ENCODE assay signal across 6 cellular contexts in genomic region chr17:4998666-4999428, GRCh38. TPM values are rescaled to one million over a fixed set of nuclear protein-coding genes. Genes with fewer than 3 reads are reported as not detected.
A peak's percentile ranks its signal among the peaks of the same experiment; 100 is the strongest.
DNase-seq lines count a peak whose midpoint lies in the region; ATAC-seq and TF ChIP-seq lines count a peak whose summit lies in the region.

No MANE protein-coding gene starts in this region.

- TF ChIP-seq CTCF in C4-2B (conservative IDR thresholded peaks at IDR 0.05) = no peak
- no peak for TF ChIP-seq CTCF in RWPE2 (IDR thresholded peaks at IDR 0.05; ENCODE audit: poor library complexity, severe bottlenecking)

- peak overlapping the region; percentile 87 for H3K4me3 ChIP-seq in RWPE2 (ENCODE audit: severe bottlenecking)
- H3K4me3 ChIP-seq in iPS-20b (ENCODE audit: low read length) = peak overlapping the region; percentile 84
- peak overlapping the region; percentile 51 to 87 for H3K4me3 ChIP-seq in aorta (ENCODE audit: low read length in 2 of 2)

- 6 to 7% methylated on average over 14 of the region's 14 CpGs for WGBS in aorta, 2 donors

- ATAC-seq in RWPE2 (ENCODE audit: low read depth) (peak; percentile 18; the same call in 1 of the 3 replicates), aorta (ENCODE audit: low FRiP score) (no peak)

- DNase-seq in RWPE2 (ENCODE audit: low spot score) (no peak), aorta (no peak), cortex of kidney (lab: John Stamatoyannopoulos, UW) (no peak), NCI-H1105 (lab: John Stamatoyannopoulos, UW) (no peak)

- intact Hi-C loops in aorta (cut with DNase I) = loop anchor here in 1 of 2 donors (5.0 kb wide), 1 partner anchor 52 kb away; the partner anchor contains the start of gene PFN1

- H3K9ac ChIP-seq in iPS-20b (ENCODE audit: low read depth, low read length) = peak overlapping the region; percentile 78

- H3K36me3 ChIP-seq in RWPE2 (ENCODE audit: low read depth) = peaks cover 47% of the 10 kb centered on the region
- peaks cover 33% of the 10 kb centered on the region for H3K36me3 ChIP-seq in iPS-20b (ENCODE audit: insufficient read depth, low read depth, low read length)
- peaks cover 0 to 3% of the 10 kb centered on the region in 2 donors for H3K36me3 ChIP-seq in aorta (ENCODE audit: control insufficient read depth in 1 of 2, insufficient read depth in 2 of 2, low read length in 1 of 2)

- H3K4me1 ChIP-seq in RWPE2 (ENCODE audit: insufficient read depth, poor library complexity, severe bottlenecking) (peaks cover 3% of the 10 kb centered on the region), iPS-20b (ENCODE audit: insufficient read depth, low read length) (peaks cover 10% of the 10 kb centered on the region), aorta (ENCODE audit: control insufficient read depth in 1 of 2, insufficient read depth in 2 of 2, low read length in 2 of 2) (no peaks in the 10 kb centered on the region)

- no peaks in the 10 kb centered on the region for H3K9me3 ChIP-seq in RWPE2 (ENCODE audit: severe bottlenecking)
- no peaks in the 10 kb centered on the region for H3K9me3 ChIP-seq in iPS-20b (ENCODE audit: insufficient read depth, low read depth, low read length)
- H3K9me3 ChIP-seq in aorta (ENCODE audit: control insufficient read depth, low read length) = no peaks in the 10 kb centered on the region

- H3K27ac ChIP-seq in C4-2B (peak overlapping the region; percentile 90), RWPE2 (ENCODE audit: poor library complexity, severe bottlenecking) (peak overlapping the region; percentile 65), iPS-20b (ENCODE audit: low read length) (no peak overlapping the region), aorta (ENCODE audit: low read depth in 1 of 2, low read length in 2 of 2) (peak overlapping the region in 1 of 2 donors; percentile 46)

- H3K27me3 ChIP-seq in RWPE2 (ENCODE audit: insufficient read depth, poor library complexity, severe bottlenecking) = no peaks in the 10 kb centered on the region
- H3K27me3 ChIP-seq in iPS-20b (ENCODE audit: insufficient read depth, low read length) = peaks cover 17% of the 10 kb centered on the region
- H3K27me3 ChIP-seq in aorta (ENCODE audit: control insufficient read depth in 1 of 2, insufficient read depth in 2 of 2, low read length in 1 of 2) = no peaks in the 10 kb centered on the region

RNA-seq across cellular contexts. Expression of gene KIF1C, which starts 1.1 kb away (rescaled TPM):
- 100 to 1,000 TPM; 187 to 235 TPM for total RNA-seq in aorta
- 100 to 1,000 TPM in 1 of 2 donors, 10 to 100 TPM in 1; 89.0 to 371 TPM for polyA plus RNA-seq in aorta

RNA-seq across cellular contexts. Expression of gene INCA1, which starts 1.5 kb away (rescaled TPM):
- 1 to 10 TPM; 1.2 to 1.9 TPM for total RNA-seq in aorta
- 1 to 10 TPM; 1.3 to 4.9 TPM for polyA plus RNA-seq in aorta

RNA-seq across cellular contexts. Expression of gene CAMTA2, which starts 11.4 kb away (rescaled TPM):
- 10 to 100 TPM; 62.2 to 68.1 TPM for total RNA-seq in aorta
- polyA plus RNA-seq in aorta = 10 to 100 TPM; 21.7 to 67.5 TPM

RNA-seq across cellular contexts. Expression of gene SPAG7, which starts 31.2 kb away (rescaled TPM):
- total RNA-seq in aorta = 10 to 100 TPM; 38.8 to 48.3 TPM
- 100 to 1,000 TPM in 1 of 2 donors, 10 to 100 TPM in 1; 43.5 to 109 TPM for polyA plus RNA-seq in aorta

RNA-seq across cellular contexts. Expression of gene SLC52A1, which starts 36.4 kb away (rescaled TPM):
- not detected for total RNA-seq in aorta
- polyA plus RNA-seq in aorta = under 1 TPM in 1 of 2 donors, not detected in 1; 0.88 TPM
